In genomic region chr14:99718811-99719192, GRCh38 we compare ENCODE assay signal across 13 cellular contexts. TPM values are rescaled to one million over a fixed set of nuclear protein-coding genes. Genes with fewer than 3 reads are reported as not detected.
A peak's percentile ranks its signal among the peaks of the same experiment; 100 is the strongest.
DNase-seq lines count a peak whose midpoint lies in the region; ATAC-seq and TF ChIP-seq lines count a peak whose summit lies in the region.
"Had no signal": no experiment of that assay in that cellular context is flagged by ENCODE, and none has a peak within 500 bp of the region (broad histone marks: within the 10 kb centered on the region; RNA-seq: fewer than 3 reads in every experiment).

No MANE protein-coding gene starts in this region.

- H3K27me3 Mint-ChIP-seq in endothelial cell (ENCODE audit: unreplicated experiment) = peaks cover 2% of the 10 kb centered on the region

- DNase-seq in putamen (ENCODE audit: low spot score) (peak; percentile 41), NCI-H510A treated with DMSO at 0.1 percent for 48 hours (lab: John Stamatoyannopoulos, UW) (no peak), endothelial cell (ENCODE audit: low spot score) (no peak)
- DNase-seq: mammary epithelial cell, NCI-H1417 treated with DMSO at 0.1 percent for 48 hours, NCI-H82 had no signal

- H3K27ac Mint-ChIP-seq in endothelial cell (ENCODE audit: unreplicated experiment) = no peak overlapping the region
- H3K27ac Mint-ChIP-seq: activated CD8-positive, alpha-beta memory T cell treated with anti-CD3 and anti-CD28 coated beads, Interleukin-2, amount 10 ng/mL, durations not matched to agents 7 days and 5 days; activated naive CD8-positive, alpha-beta T cell had no signal

- no peak for TF ChIP-seq CTCF in endothelial cell (IDR thresholded peaks at IDR 0.05; ENCODE audit: unreplicated experiment)

- no peak overlapping the region for H3K4me3 Mint-ChIP-seq in endothelial cell (ENCODE audit: unreplicated experiment)
- H3K4me3 Mint-ChIP-seq: activated CD8-positive, alpha-beta memory T cell treated with anti-CD3 and anti-CD28 coated beads, Interleukin-2, amount 10 ng/mL, durations not matched to agents 7 days and 5 days; activated naive CD8-positive, alpha-beta T cell; neural crest cell had no signal

- no peaks in the 10 kb centered on the region for H3K4me1 Mint-ChIP-seq in endothelial cell (ENCODE audit: unreplicated experiment)
- H3K4me1 Mint-ChIP-seq: activated CD8-positive, alpha-beta memory T cell treated with anti-CD3 and anti-CD28 coated beads, Interleukin-2, amount 10 ng/mL, durations not matched to agents 7 days and 5 days; neural crest cell had no signal

- peak; percentile 42 for ATAC-seq in GM18870 (IDR thresholded peaks at IDR 0.05; ENCODE audit: unreplicated experiment)
- ATAC-seq in GM21576 (IDR thresholded peaks at IDR 0.05; ENCODE audit: unreplicated experiment) = peak; percentile 54
- peak; percentile 61 for ATAC-seq in HG03159 (IDR thresholded peaks at IDR 0.05; ENCODE audit: unreplicated experiment)
- no peak for ATAC-seq in HG02610 (IDR thresholded peaks at IDR 0.05; ENCODE audit: unreplicated experiment)
- ATAC-seq: activated CD8-positive, alpha-beta memory T cell treated with anti-CD3 and anti-CD28 coated beads, Interleukin-2, amount 10 ng/mL, durations not matched to agents 7 days and 5 days had no signal

- H3K36me3 Mint-ChIP-seq in endothelial cell (ENCODE audit: low read depth, unreplicated experiment) = peaks cover 3% of the 10 kb centered on the region
- H3K36me3 Mint-ChIP-seq: activated CD8-positive, alpha-beta memory T cell treated with anti-CD3 and anti-CD28 coated beads, Interleukin-2, amount 10 ng/mL, durations not matched to agents 7 days and 5 days; activated naive CD8-positive, alpha-beta T cell had no signal

- H3K9me3 Mint-ChIP-seq in endothelial cell (ENCODE audit: unreplicated experiment) = no peaks in the 10 kb centered on the region

RNA-seq across cellular contexts. Expression of gene CYP46A1, which starts 34.7 kb away (rescaled TPM):
- 5.2 TPM for total RNA-seq in endothelial cell (ENCODE audit: unreplicated experiment)
- total RNA-seq: mammary epithelial cell had no signal
